In genomic region chr3:155492841-155493240, GRCh38 we compare ENCODE assay signal across 28 cellular contexts.
"Had no signal": no experiment of that assay in that cellular context is flagged by ENCODE, and none has a peak within 500 bp of the region (broad histone marks: within the 10 kb centered on the region; RNA-seq: fewer than 3 reads in every experiment).

No MANE protein-coding gene starts in this region.

- H3K79me2 ChIP-seq: hepatocyte had no signal

- H3K27ac ChIP-seq: hepatocyte, left ventricle myocardium inferior, neural progenitor cell, neutrophil, ovary, right atrium auricular region, right lobe of liver, spleen, suprapubic skin, thoracic aorta, tibial artery, upper lobe of right lung had no signal

- H3K4me1 ChIP-seq: left ventricle myocardium inferior, neural progenitor cell, right atrium auricular region, right lobe of liver, suprapubic skin, tibial artery, upper lobe of right lung had no signal

- H3K27me3 ChIP-seq: hepatocyte, neural progenitor cell, neutrophil, ovary, right atrium auricular region, right lobe of liver, spleen, suprapubic skin, tibial artery, upper lobe of right lung had no signal

- H3K4me3 Mint-ChIP-seq: mesothelial cell of epicardium; naive B cell; natural killer cell; nephron progenitor cell; neural progenitor cell; stimulated activated effector memory CD8-positive, alpha-beta T cell treated with anti-CD3 and anti-CD28 coated beads, Interleukin-12 subunit alpha, Interleukin-12 subunit beta, amount 100 ng/mL, for 72 hours; stimulated activated naive CD8-positive, alpha-beta T cell treated with anti-CD3 and anti-CD28 coated beads, Interleukin-15, Interleukin-2, amounts not matched to agents 100 ng/mL and 50 ng/mL, for 24 hours had no signal

- H3K4me2 ChIP-seq: hepatocyte, neural progenitor cell had no signal

- H3K9ac ChIP-seq: neural progenitor cell had no signal

- H3K36me3 ChIP-seq: left ventricle myocardium inferior, neural progenitor cell, neutrophil, ovary, right atrium auricular region, right lobe of liver, spleen, suprapubic skin, thoracic aorta, tibial artery, upper lobe of right lung had no signal

- H3K9me3 Mint-ChIP-seq: mesothelial cell of epicardium; naive B cell; natural killer cell; nephron progenitor cell; neural progenitor cell; stimulated activated naive CD8-positive, alpha-beta T cell treated with anti-CD3 and anti-CD28 coated beads, Interleukin-15, Interleukin-2, amounts not matched to agents 100 ng/mL and 50 ng/mL, for 24 hours had no signal

- H3K27ac Mint-ChIP-seq: mesothelial cell of epicardium; naive B cell; natural killer cell; nephron progenitor cell; neural progenitor cell; progenitor cell of endocrine pancreas; stimulated activated effector memory CD8-positive, alpha-beta T cell treated with anti-CD3 and anti-CD28 coated beads, Interleukin-12 subunit alpha, Interleukin-12 subunit beta, amount 100 ng/mL, for 72 hours; stimulated activated naive CD8-positive, alpha-beta T cell treated with anti-CD3 and anti-CD28 coated beads, Interleukin-15, Interleukin-2, amounts not matched to agents 100 ng/mL and 50 ng/mL, for 24 hours had no signal

- H2AFZ ChIP-seq: hepatocyte, neural progenitor cell had no signal

- H3K4me1 Mint-ChIP-seq: mesothelial cell of epicardium; nephron progenitor cell; neural progenitor cell; stimulated activated effector memory CD8-positive, alpha-beta T cell treated with anti-CD3 and anti-CD28 coated beads, Interleukin-12 subunit alpha, Interleukin-12 subunit beta, amount 100 ng/mL, for 72 hours had no signal

- H3K36me3 Mint-ChIP-seq: mesothelial cell of epicardium; naive B cell; natural killer cell; stimulated activated effector memory CD8-positive, alpha-beta T cell treated with anti-CD3 and anti-CD28 coated beads, Interleukin-12 subunit alpha, Interleukin-12 subunit beta, amount 100 ng/mL, for 72 hours had no signal

- FAIRE-seq: small intestine, urothelium cell line had no signal

- H3K4me3 ChIP-seq: hepatocyte, left ventricle myocardium inferior, lung, neural progenitor cell, ovary, right atrium auricular region, right lobe of liver, spleen, suprapubic skin, thoracic aorta, tibial artery, upper lobe of right lung had no signal

- H3K27me3 Mint-ChIP-seq: naive B cell; progenitor cell of endocrine pancreas; stimulated activated naive CD8-positive, alpha-beta T cell treated with anti-CD3 and anti-CD28 coated beads, Interleukin-15, Interleukin-2, amounts not matched to agents 100 ng/mL and 50 ng/mL, for 24 hours had no signal

- H3K9me3 ChIP-seq: left ventricle myocardium inferior, neutrophil, ovary, right atrium auricular region, right lobe of liver, spleen, suprapubic skin, thoracic aorta, tibial artery, upper lobe of right lung had no signal

- ATAC-seq: natural killer cell; right lobe of liver; stimulated activated effector memory CD8-positive, alpha-beta T cell treated with anti-CD3 and anti-CD28 coated beads, Interleukin-12 subunit alpha, Interleukin-12 subunit beta, amount 100 ng/mL, for 72 hours; upper lobe of right lung had no signal

- DNase-seq: islet precursor cell; left ventricle myocardium inferior; mesendoderm; naive B cell; natural killer cell; nephron progenitor cell; occipital lobe; ovary; right lobe of liver; small intestine; spleen; stimulated activated CD4-positive, alpha-beta T cell treated with anti-CD3 and anti-CD28 coated beads, Interleukin-4, amount 100 ng/mL, for 24 hours; stimulated activated naive CD4-positive, alpha-beta T cell; tibial artery; trophoblast cell; upper lobe of right lung had no signal
